Comparison of ENCODE assay signal across 21 cellular contexts in genomic region chr2:168641636-168642035, GRCh38.
"Had no signal": no experiment of that assay in that cellular context is flagged by ENCODE, and none has a peak within 500 bp of the region (broad histone marks: within the 10 kb centered on the region; RNA-seq: fewer than 3 reads in every experiment).

No MANE protein-coding gene starts in this region.

- H2AFZ ChIP-seq: parathyroid adenoma had no signal

- H3K4me1 ChIP-seq: left lung, prostate gland had no signal

- ATAC-seq: foreskin keratinocyte; left lung; sciatic nerve; stimulated activated naive B cell treated with anti-CD40 and anti-IgM and Interleukin-4, amounts not matched to agents 10 μg/mL and 1 μg/mL and 100 μg/mL, for 72 hours; stimulated activated naive CD8-positive, alpha-beta T cell treated with anti-CD3 and anti-CD28 coated beads, Interleukin-15, amount 100 ng/mL, for 72 hours had no signal

- H3K36me3 ChIP-seq: colonic mucosa, esophagus squamous epithelium, left lung, prostate gland, thoracic aorta, transverse colon had no signal

- H3K27me3 ChIP-seq: colonic mucosa, esophagus squamous epithelium, foreskin keratinocyte, left lung, transverse colon had no signal

- DNase-seq: colonic mucosa; dermis blood vessel endothelial cell; esophagus squamous epithelium; foreskin keratinocyte; hypothalamus; islet precursor cell; left lung; mesenchymal stem cell; naive B cell; stimulated activated CD4-positive, alpha-beta T cell treated with anti-CD3 and anti-CD28 coated beads, Interleukin-2, amount 100 ng/mL, for 24 hours; stimulated activated CD4-positive, alpha-beta T cell treated with anti-CD3 and anti-CD28 coated beads, Interleukin-4, amount 100 ng/mL, for 4 hours; stimulated activated naive B cell treated with anti-CD40 and anti-IgM and Interleukin-4, amounts not matched to agents 10 μg/mL and 1 μg/mL and 100 μg/mL, for 72 hours; stimulated activated naive CD8-positive, alpha-beta T cell treated with anti-CD3 and anti-CD28 coated beads, Interleukin-15, amount 100 ng/mL, for 72 hours; substantia nigra; transverse colon had no signal

- H3K9ac ChIP-seq: parathyroid adenoma had no signal

- H3K27ac ChIP-seq: colonic mucosa, esophagus squamous epithelium, foreskin keratinocyte, left lung, parathyroid adenoma, prostate gland, skin epidermis, thoracic aorta, transverse colon had no signal

- H3K9me3 ChIP-seq: colonic mucosa, esophagus squamous epithelium, left lung, prostate gland, thoracic aorta, transverse colon had no signal

- H3K4me3 ChIP-seq: colonic mucosa, esophagus squamous epithelium, left lung, lung, prostate gland, skin epidermis, thoracic aorta, transverse colon had no signal
